In the genomic region with DNA sequence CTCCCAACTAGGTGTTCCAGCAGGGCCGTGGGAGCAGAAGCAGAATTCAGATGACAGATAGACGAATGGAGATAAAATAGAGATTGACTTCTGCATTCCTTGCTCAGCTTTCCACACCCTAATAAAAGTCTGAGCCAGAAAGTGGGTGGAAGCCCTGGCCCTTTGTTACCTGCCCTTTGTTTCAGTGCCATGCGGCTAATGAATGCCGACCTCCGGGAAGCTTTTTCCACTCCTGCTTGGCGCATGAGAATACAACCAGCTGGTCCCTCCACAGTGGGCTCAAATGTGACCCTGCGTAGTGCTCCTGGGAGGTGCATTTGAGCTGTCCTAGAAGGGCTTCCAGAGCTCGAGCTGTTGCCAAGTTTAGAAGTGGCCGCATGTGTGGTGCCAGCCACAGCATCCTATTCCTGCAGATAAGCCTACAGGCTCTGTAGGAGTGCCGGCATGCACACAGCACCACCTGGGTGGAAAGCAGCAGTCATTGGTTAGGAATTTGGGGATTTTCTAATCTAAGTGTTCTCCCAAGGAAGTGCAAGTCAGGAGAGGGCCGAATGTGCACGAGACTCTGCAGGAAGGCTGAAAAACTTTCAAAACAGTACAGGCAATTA, we compare ENCODE assay signal across 8 cellular contexts.
DNase-seq lines count a peak whose midpoint lies in the region; ATAC-seq and TF ChIP-seq lines count a peak whose summit lies in the region.

No MANE protein-coding gene starts in this region.

- TF ChIP-seq POLR2A in adrenal gland (IDR thresholded peaks at IDR 0.05): no peak
- no peak for TF ChIP-seq POLR2A in gastrocnemius medialis (IDR thresholded peaks at IDR 0.05)

- H3K4me1 ChIP-seq in left lung (peaks cover 45 to 94% of the 10 kb centered on the region in 2 donors), adrenal gland (replicated peaks in 1 of 2) (peaks cover 5 to 39% of the 10 kb centered on the region in 2 donors), gastrocnemius medialis (peaks cover 34 to 49% of the 10 kb centered on the region in 2 donors)

- intact Hi-C loops in dorsolateral prefrontal cortex (cut with DNase I): loop anchor here in 1 of 2 donors (5.0 to 10.0 kb wide), 3 partner anchors 53 to 643 kb away; no protein-coding TSS in a partner anchor
- intact Hi-C loops in left lung (cut with DNase I): loop anchor here in 1 of 2 donors (10.0 kb wide), 2 partner anchors 83 to 127 kb away; no protein-coding TSS in a partner anchor
- intact Hi-C loops in adrenal gland (cut with DNase I): loop anchor here in 1 of 2 donors (10.0 kb wide), 2 partner anchors 93 to 127 kb away; a partner anchor contains a TSS
- intact Hi-C loops in gastrocnemius medialis (cut with DNase I; ENCODE audit: low total_unique reads): loop anchor here (10.0 kb wide), 2 partner anchors 127 to 243 kb away; no protein-coding TSS in a partner anchor

- ATAC-seq in left lung: peak; percentile 63
- no peak for ATAC-seq in GM18909 (IDR thresholded peaks at IDR 0.05; ENCODE audit: poor library complexity, unreplicated experiment)
- ATAC-seq in gastrocnemius medialis: no peak

- DNase-seq in AG04450 (ENCODE audit: low read depth, low spot score) (peak; percentile 29), M059J (ENCODE audit: low read depth) (peak; percentile 86), dorsolateral prefrontal cortex (peak in 1 of 10 donors; percentile 81), left lung (peak in 1 of 2 donors; percentile 52), adrenal gland (no peak), gastrocnemius medialis (no peak)
- DNase-seq in activated CD4-positive, alpha-beta T cell treated with anti-CD3 and anti-CD28 coated beads for 4 hours: no peak

- CTCF ChIA-PET in AG04450 (lab: Charles Lee): interaction anchor here (1.3 to 1.6 kb wide), 3 partner anchors 10 to 242 kb away, joined by 3 read pairs; no protein-coding TSS in a partner anchor

- POLR2A ChIA-PET in AG04450 (lab: Yijun Ruan, JAX): no interaction called here

- TF ChIP-seq CTCF in AG04450 (IDR thresholded peaks at IDR 0.05; ENCODE audit: low read depth, low read length): no peak
- no peak for TF ChIP-seq CTCF in dorsolateral prefrontal cortex (IDR thresholded peaks at IDR 0.05 in 54 of 56, conservative IDR thresholded peaks at IDR 0.05 in 2 of 56; ENCODE audit: low read depth in 1 of 56, partially characterized antibody in 56 of 56)
- no peak for TF ChIP-seq CTCF in left lung (IDR thresholded peaks at IDR 0.05)
- no peak for TF ChIP-seq CTCF in adrenal gland (IDR thresholded peaks at IDR 0.05)
- no peak for TF ChIP-seq CTCF in gastrocnemius medialis (IDR thresholded peaks at IDR 0.05 in 4 of 5, conservative IDR thresholded peaks at IDR 0.05 in 1 of 5)

- in situ Hi-C loops in gastrocnemius medialis (cut with MboI; ENCODE audit: low sequenced_read_pairs in 4 of 4): loop anchor here in 1 of 4 donors (25.0 kb wide), 1 partner anchor 236 kb away; no protein-coding TSS in a partner anchor

- 56 to 64% (median 60%) methylated on average over 12 of the region's 12 CpGs for WGBS in adrenal gland, 4 donors

- no peaks in the 10 kb centered on the region for H3K36me3 ChIP-seq in left lung
- H3K36me3 ChIP-seq in adrenal gland (replicated peaks in 1 of 2): no peaks in the 10 kb centered on the region
- no peaks in the 10 kb centered on the region for H3K36me3 ChIP-seq in gastrocnemius medialis

- no peak overlapping the region for H3K27ac ChIP-seq in AG04450 (ENCODE audit: low read depth, low read length)
- H3K27ac ChIP-seq in dorsolateral prefrontal cortex: peak overlapping the region in 32 of 59 donors; percentile 2 to 81 (median 46)
- peak overlapping the region; percentile 71 to 76 for H3K27ac ChIP-seq in left lung
- no peak overlapping the region for H3K27ac ChIP-seq in adrenal gland
- peak overlapping the region in 1 of 4 donors; percentile 4 for H3K27ac ChIP-seq in gastrocnemius medialis

- H3K4me3 ChIP-seq in AG04450 (ENCODE audit: low read depth, low read length): no peak overlapping the region
- no peak overlapping the region for H3K4me3 ChIP-seq in dorsolateral prefrontal cortex
- H3K4me3 ChIP-seq in left lung: no peak overlapping the region
- H3K4me3 ChIP-seq in adrenal gland: no peak overlapping the region
- H3K4me3 ChIP-seq in gastrocnemius medialis: no peak overlapping the region

- H3K27me3 ChIP-seq in AG04450 (ENCODE audit: control insufficient read depth, insufficient read depth, low read length) (no peaks in the 10 kb centered on the region), dorsolateral prefrontal cortex (no peaks in the 10 kb centered on the region), left lung (no peaks in the 10 kb centered on the region), adrenal gland (no peaks in the 10 kb centered on the region), gastrocnemius medialis (no peaks in the 10 kb centered on the region)

- H3K9me3 ChIP-seq in AG04450 (ENCODE audit: control insufficient read depth, insufficient read depth, low read length) (0 out of 2 replicates have a peak, but pooled peaks cover 3% of the 10 kb centered on the region), left lung (no peaks in the 10 kb centered on the region), adrenal gland (replicated peaks in 1 of 3) (no peaks in the 10 kb centered on the region), gastrocnemius medialis (no peaks in the 10 kb centered on the region)

Comparison
In these comparisons a context has a peak if more than half of its experiments do, and no peak if none do; other contexts are left out.
1. DNase-seq: peak in AG04450 (single experiment) and M059J (single experiment); none in adrenal gland (0 of 7), activated CD4-positive, alpha-beta T cell treated with anti-CD3 and anti-CD28 coated beads for 4 hours (0 of 2) and gastrocnemius medialis (0 of 2).
2. H3K27ac ChIP-seq: peak in dorsolateral prefrontal cortex (32 of 59) and left lung (2 of 2); none in AG04450 (single experiment) and adrenal gland (0 of 5).